ENCODE assay signal across 25 cellular contexts in genomic region chr7:54719974-54720373, GRCh38. TPM values are rescaled to one million over a fixed set of nuclear protein-coding genes. Genes with fewer than 3 reads are reported as not detected.
DNase-seq lines count a peak whose midpoint lies in the region; ATAC-seq, FAIRE-seq and TF ChIP-seq lines count a peak whose summit lies in the region.
"Had no signal": no experiment of that assay in that cellular context is flagged by ENCODE, and none has a peak within 500 bp of the region (broad histone marks: within the 10 kb centered on the region; RNA-seq: fewer than 3 reads in every experiment).

No MANE protein-coding gene starts in this region.

- H3K27ac ChIP-seq in RWPE2 (ENCODE audit: poor library complexity, severe bottlenecking), result no peak overlapping the region
- H3K27ac ChIP-seq: A549, GM23248 had no signal

- H3K27ac Mint-ChIP-seq in activated naive CD4-positive, alpha-beta T cell treated with anti-CD3 and anti-CD28 coated beads, Interleukin-2, amount 50 U/mL, for 72 hours, result no peak overlapping the region
- H3K27ac Mint-ChIP-seq: CD4-positive, alpha-beta memory T cell had no signal

- DNase-seq in activated naive CD4-positive, alpha-beta T cell treated with anti-CD3 and anti-CD28 coated beads, Interleukin-2, amount 50 U/mL, for 72 hours (ENCODE audit: low spot score in 2 of 2), result no peak
- DNase-seq in activated naive CD4-positive, alpha-beta T cell treated with Interleukin-2 at 50 U/mL for 16 hours, result no peak
- DNase-seq in RWPE2 (ENCODE audit: low spot score) (no peak), bronchial epithelial cell (ENCODE audit: low read depth) (peak; percentile 36), renal cortical epithelial cell (ENCODE audit: low read depth) (peak; percentile 36), GM03348 (ENCODE audit: low spot score) (no peak), Right ventricle myocardium superior (no peak)
- DNase-seq: 8988T; ACHN; AML-193; C1 segment of cervical spinal cord; Calu3; CD4-positive, alpha-beta memory T cell; COR-L47; DMS53; DMS79 treated with DMSO at 0.1 percent for 48 hours; GF-D8; GM23248; H7; HCEC 1CT had no signal

- no peak overlapping the region for H3K4me3 ChIP-seq in RWPE2 (ENCODE audit: severe bottlenecking)
- no peak overlapping the region for H3K4me3 ChIP-seq in bronchial epithelial cell (ENCODE audit: low read depth, low read length)
- H3K4me3 ChIP-seq: A549, GM23248 had no signal

- no peaks in the 10 kb centered on the region for H3K9me3 ChIP-seq in RWPE2 (ENCODE audit: severe bottlenecking)
- H3K9me3 ChIP-seq: A549 had no signal

- no peaks in the 10 kb centered on the region for H3K4me1 ChIP-seq in RWPE2 (ENCODE audit: insufficient read depth, poor library complexity, severe bottlenecking)
- H3K4me1 ChIP-seq: A549 had no signal

- peaks cover 0 to 8% of the 10 kb centered on the region in 2 donors for H3K9me3 Mint-ChIP-seq in activated naive CD4-positive, alpha-beta T cell treated with anti-CD3 and anti-CD28 coated beads, Interleukin-2, amount 50 U/mL, for 72 hours

- TF ChIP-seq CTCF in RWPE2 (IDR thresholded peaks at IDR 0.05; ENCODE audit: poor library complexity, severe bottlenecking), result no peak
- no peak for TF ChIP-seq CTCF in bronchial epithelial cell (IDR thresholded peaks at IDR 0.05; ENCODE audit: insufficient read depth, low read length, severe bottlenecking)

- H3K27me3 ChIP-seq in RWPE2 (ENCODE audit: insufficient read depth, poor library complexity, severe bottlenecking) (peaks cover 16% of the 10 kb centered on the region), bronchial epithelial cell (ENCODE audit: control insufficient read depth, insufficient read depth, low read length) (no peaks in the 10 kb centered on the region)

- intact Hi-C loops in Right ventricle myocardium superior (cut with DNase I), result no loop called here

- ATAC-seq in activated naive CD4-positive, alpha-beta T cell treated with anti-CD3 and anti-CD28 coated beads, Interleukin-2, amount 50 U/mL, for 72 hours, result peak; percentile 20 to 28
- ATAC-seq in RWPE2 (ENCODE audit: low read depth), result peak; percentile 36; the same call in 2 of the 3 replicates
- ATAC-seq in Right ventricle myocardium superior (ENCODE audit: poor library complexity), result no peak
- ATAC-seq in GM18519 (IDR thresholded peaks at IDR 0.05; ENCODE audit: low FRiP score, unreplicated experiment), result no peak
- ATAC-seq: A549 had no signal

- H3K36me3 Mint-ChIP-seq in activated naive CD4-positive, alpha-beta T cell treated with anti-CD3 and anti-CD28 coated beads, Interleukin-2, amount 50 U/mL, for 72 hours, result no peaks in the 10 kb centered on the region
- H3K36me3 Mint-ChIP-seq: CD4-positive, alpha-beta memory T cell had no signal

- no peaks in the 10 kb centered on the region for H3K36me3 ChIP-seq in RWPE2 (ENCODE audit: low read depth)
- H3K36me3 ChIP-seq in bronchial epithelial cell (ENCODE audit: control insufficient read depth, insufficient read depth, low read length), result no peaks in the 10 kb centered on the region

- no peak for FAIRE-seq in bronchial epithelial cell (lab: Jason Lieb, UNC)
- FAIRE-seq: A549, GM12892, GM19239, H1 had no signal

RNA-seq across cellular contexts. Expression of gene SEC61G, which starts 39.0 kb away (rescaled TPM):
- total RNA-seq in activated naive CD4-positive, alpha-beta T cell treated with anti-CD3 and anti-CD28 coated beads, Interleukin-2, amount 50 U/mL, for 72 hours, result 100 to 1,000 TPM in 1 of 2 donors, 10 to 100 TPM in 1; 95.1 to 161 TPM
- total RNA-seq in bronchial epithelial cell, result 214 and 489 TPM in 2 replicates
- total RNA-seq in renal cortical epithelial cell, result 248 and 1,288 TPM in 2 replicates
- 130 TPM for total RNA-seq in Right ventricle myocardium superior

Comparison
In these comparisons a context has a peak if more than half of its experiments do, and no peak if none do; other contexts are left out.
1. ATAC-seq: peak in activated naive CD4-positive, alpha-beta T cell treated with anti-CD3 and anti-CD28 coated beads, Interleukin-2, amount 50 U/mL, for 72 hours (2 of 2) and RWPE2 (single experiment); none in Right ventricle myocardium superior (single experiment) and GM18519 (single experiment).
2. DNase-seq: peak in bronchial epithelial cell (single experiment) and renal cortical epithelial cell (single experiment); none in activated naive CD4-positive, alpha-beta T cell treated with anti-CD3 and anti-CD28 coated beads, Interleukin-2, amount 50 U/mL, for 72 hours (0 of 2), activated naive CD4-positive, alpha-beta T cell treated with Interleukin-2 at 50 U/mL for 16 hours (single experiment), RWPE2 (single experiment), GM03348 (single experiment) and Right ventricle myocardium superior (single experiment).